In genomic region chr7:151248191-151249033, GRCh38 we compare ENCODE assay signal across 8 cellular contexts. TPM values are rescaled to one million over a fixed set of nuclear protein-coding genes. Genes with fewer than 3 reads are reported as not detected.
DNase-seq lines count a peak whose midpoint lies in the region; ATAC-seq and TF ChIP-seq lines count a peak whose summit lies in the region.

TSS of gene SMARCD3 (minus strand) at chr7:151248694. CDS start at chr7:151248562, 132 bp downstream.

- TF ChIP-seq RAD21 in liver (IDR thresholded peaks at IDR 0.05): no peak

- H3K4me3 ChIP-seq in AG04449 (ENCODE audit: low read depth, low read length): peak within 1 kb of the TSS; percentile 75
- H3K4me3 ChIP-seq in liver (ENCODE audit: low read depth in 1 of 3, low read length in 3 of 3): peak within 1 kb of the TSS in 2 of 3 donors; percentile 51 to 55

- H3K4me3 Mint-ChIP-seq in stimulated activated memory B cell treated with anti-CD40 and anti-IgM and Interleukin-4, amounts not matched to agents 10 μg/mL and 1 μg/mL and 100 μg/mL, for 72 hours: peak within 1 kb of the TSS; percentile 70

- H3K9me3 Mint-ChIP-seq in stimulated activated memory B cell treated with anti-CD40 and anti-IgM and Interleukin-4, amounts not matched to agents 10 μg/mL and 1 μg/mL and 100 μg/mL, for 72 hours: no peaks in the 10 kb centered on the region

- peak within 1 kb of the TSS; percentile 28 for H3K27ac Mint-ChIP-seq in stimulated activated memory B cell treated with anti-CD40 and anti-IgM and Interleukin-4, amounts not matched to agents 10 μg/mL and 1 μg/mL and 100 μg/mL, for 72 hours

- CTCF ChIA-PET in AG04449 (lab: Yijun Ruan, JAX): interaction anchor here (0.6 to 9.7 kb wide), 5 partner anchors 9 to 124 kb away, joined by 3 to 130 read pairs (median 7); partner anchors contain the start of genes ABCF2 and CHPF2

- H3K9me3 ChIP-seq in liver (ENCODE audit: control insufficient read depth in 4 of 4, low read length in 3 of 4): no peaks in the 10 kb centered on the region

- under 1% methylated on average over 84 of the region's 84 CpGs for WGBS in liver

- no peaks in the 10 kb centered on the region for H3K36me3 ChIP-seq in liver (ENCODE audit: control insufficient read depth in 4 of 4, insufficient read depth in 3 of 4, low read depth in 1 of 4, low read length in 3 of 4)

- H3K27ac ChIP-seq in liver (ENCODE audit: low read depth in 1 of 2, low read length in 2 of 2): peak within 1 kb of the TSS; percentile 71 to 73

- peaks cover 0 to 10% (median 0%) of the 10 kb centered on the region in 4 donors for H3K27me3 ChIP-seq in liver (ENCODE audit: control insufficient read depth in 4 of 4, insufficient read depth in 4 of 4, low read length in 3 of 4)

- no peak within 1 kb of the TSS for H3K9ac ChIP-seq in liver (ENCODE audit: low read depth in 1 of 2, low read length in 2 of 2)

- H3K4me1 ChIP-seq in liver (ENCODE audit: control insufficient read depth in 4 of 4, insufficient read depth in 4 of 4, low read length in 3 of 4): peaks cover 11 to 35% (median 22%) of the 10 kb centered on the region in 4 donors

- ATAC-seq in stimulated activated memory B cell treated with anti-CD40 and anti-IgM and Interleukin-4, amounts not matched to agents 10 μg/mL and 1 μg/mL and 100 μg/mL, for 72 hours: peak; percentile 44
- no peak for ATAC-seq in GM18498 (IDR thresholded peaks at IDR 0.05; ENCODE audit: unreplicated experiment)

- TF ChIP-seq CTCF in AG04449 (IDR thresholded peaks at IDR 0.05; ENCODE audit: insufficient read depth, low read length, missing control alignments): no peak
- TF ChIP-seq CTCF in liver (IDR thresholded peaks at IDR 0.05; ENCODE audit: low read depth, low read length, missing input control): no peak

- POLR2A ChIA-PET in AG04449 (lab: Yijun Ruan, JAX): interaction anchor here (0.6 to 1.9 kb wide), 5 partner anchors 16 to 777 kb away, joined by 3 to 8 read pairs (median 6); partner anchors contain the start of genes ABCF2 and CHPF2

- H3K36me3 Mint-ChIP-seq in stimulated activated memory B cell treated with anti-CD40 and anti-IgM and Interleukin-4, amounts not matched to agents 10 μg/mL and 1 μg/mL and 100 μg/mL, for 72 hours: no peaks in the 10 kb centered on the region

- H3K4me1 Mint-ChIP-seq in stimulated activated memory B cell treated with anti-CD40 and anti-IgM and Interleukin-4, amounts not matched to agents 10 μg/mL and 1 μg/mL and 100 μg/mL, for 72 hours: peaks cover 59% of the 10 kb centered on the region

- DNase-seq in AG04449 (ENCODE audit: low read depth, low spot score) (no peak), HCEC 1CT (peak; percentile 52), T1000 (lab: John Stamatoyannopoulos, UW) (peak; percentile 50), ecto neural progenitor cell (ENCODE audit: low spot score) (peak; percentile 87), putamen (ENCODE audit: low spot score) (no peak)

- peaks cover 78% of the 10 kb centered on the region for H3K27me3 Mint-ChIP-seq in stimulated activated memory B cell treated with anti-CD40 and anti-IgM and Interleukin-4, amounts not matched to agents 10 μg/mL and 1 μg/mL and 100 μg/mL, for 72 hours

TF ChIP-seq in liver, 16 proteins besides CTCF, POLR2A, EP300 and RAD21:
- TF ChIP-seq, protein P1, sequence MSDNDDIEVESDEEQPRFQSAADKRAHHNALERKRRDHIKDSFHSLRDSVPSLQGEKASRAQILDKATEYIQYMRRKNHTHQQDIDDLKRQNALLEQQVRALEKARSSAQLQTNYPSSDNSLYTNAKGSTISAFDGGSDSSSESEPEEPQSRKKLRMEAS (IDR thresholded peaks at IDR 0.05): no peak
- TF ChIP-seq FOXA2 (IDR thresholded peaks at IDR 0.05) (no peak), GABPA (IDR thresholded peaks at IDR 0.05 in 1 of 2, conservative IDR thresholded peaks at IDR 0.05 in 1 of 2) (no peak)
- TF ChIP-seq, protein P2, sequence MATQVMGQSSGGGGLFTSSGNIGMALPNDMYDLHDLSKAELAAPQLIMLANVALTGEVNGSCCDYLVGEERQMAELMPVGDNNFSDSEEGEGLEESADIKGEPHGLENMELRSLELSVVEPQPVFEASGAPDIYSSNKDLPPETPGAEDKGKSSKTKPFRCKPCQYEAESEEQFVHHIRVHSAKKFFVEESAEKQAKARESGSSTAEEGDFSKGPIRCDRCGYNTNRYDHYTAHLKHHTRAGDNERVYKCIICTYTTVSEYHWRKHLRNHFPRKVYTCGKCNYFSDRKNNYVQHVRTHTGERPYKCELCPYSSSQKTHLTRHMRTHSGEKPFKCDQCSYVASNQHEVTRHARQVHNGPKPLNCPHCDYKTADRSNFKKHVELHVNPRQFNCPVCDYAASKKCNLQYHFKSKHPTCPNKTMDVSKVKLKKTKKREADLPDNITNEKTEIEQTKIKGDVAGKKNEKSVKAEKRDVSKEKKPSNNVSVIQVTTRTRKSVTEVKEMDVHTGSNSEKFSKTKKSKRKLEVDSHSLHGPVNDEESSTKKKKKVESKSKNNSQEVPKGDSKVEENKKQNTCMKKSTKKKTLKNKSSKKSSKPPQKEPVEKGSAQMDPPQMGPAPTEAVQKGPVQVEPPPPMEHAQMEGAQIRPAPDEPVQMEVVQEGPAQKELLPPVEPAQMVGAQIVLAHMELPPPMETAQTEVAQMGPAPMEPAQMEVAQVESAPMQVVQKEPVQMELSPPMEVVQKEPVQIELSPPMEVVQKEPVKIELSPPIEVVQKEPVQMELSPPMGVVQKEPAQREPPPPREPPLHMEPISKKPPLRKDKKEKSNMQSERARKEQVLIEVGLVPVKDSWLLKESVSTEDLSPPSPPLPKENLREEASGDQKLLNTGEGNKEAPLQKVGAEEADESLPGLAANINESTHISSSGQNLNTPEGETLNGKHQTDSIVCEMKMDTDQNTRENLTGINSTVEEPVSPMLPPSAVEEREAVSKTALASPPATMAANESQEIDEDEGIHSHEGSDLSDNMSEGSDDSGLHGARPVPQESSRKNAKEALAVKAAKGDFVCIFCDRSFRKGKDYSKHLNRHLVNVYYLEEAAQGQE (IDR thresholded peaks at IDR 0.05): no peak

RNA-seq across cellular contexts. Expression of gene SMARCD3, which starts in this region (rescaled TPM):
- 1 to 10 TPM; 2.1 to 5.6 TPM for total RNA-seq in liver
- polyA plus RNA-seq in liver: 1 to 10 TPM; 1.8 to 2.2 TPM

Comparison
In these comparisons a context has a peak if more than half of its experiments do, and no peak if none do; other contexts are left out.
1. DNase-seq: peak in HCEC 1CT (single experiment), T1000 (single experiment) and ecto neural progenitor cell (single experiment); none in AG04449 (single experiment) and putamen (single experiment).